Comparison of ENCODE assay signal across 8 cellular contexts in genomic region chr2:70300771-70301343, GRCh38. TPM values are rescaled to one million over a fixed set of nuclear protein-coding genes. Genes with fewer than 3 reads are reported as not detected.
DNase-seq lines count a peak whose midpoint lies in the region; ATAC-seq and TF ChIP-seq lines count a peak whose summit lies in the region.

No MANE protein-coding gene starts in this region.

- H3F3A ChIP-seq in PC-9 (ENCODE audit: insufficient read depth, low read depth) = peaks cover 18% of the 10 kb centered on the region; the same call in 1 of the 2 replicates

- TF ChIP-seq EP300 in sigmoid colon (IDR thresholded peaks at IDR 0.05) = no peak

- H3K4me3 ChIP-seq in PC-9 (peak overlapping the region; percentile 81), esophagus squamous epithelium (peak overlapping the region; percentile 73 to 100 (median 98)), sigmoid colon (peak overlapping the region; percentile 68 to 98 (median 90))

- H2AFZ ChIP-seq in PC-9 = peak overlapping the region; percentile 96

- intact Hi-C loops in PC-9 (cut with micrococcal nuclease; ENCODE audit: unreplicated experiment) = loop anchor here (5.0 kb wide), 3 partner anchors 251 to 646 kb away; partner anchors contain the start of gene TGFA
- intact Hi-C loops in esophagus squamous epithelium (cut with DNase I) = loop anchor here (5.0 kb wide), 1 partner anchor 346 kb away; no protein-coding TSS in a partner anchor
- intact Hi-C loops in sigmoid colon (cut with DNase I) = loop anchor here (5.0 kb wide), 2 partner anchors 251 to 389 kb away; partner anchors contain the start of gene TGFA

- H3K4me2 ChIP-seq in PC-9 = peak overlapping the region; percentile 90

- ATAC-seq in GM21447 (IDR thresholded peaks at IDR 0.05; ENCODE audit: unreplicated experiment) = peak; percentile 4
- no peak for ATAC-seq in HG02840 (IDR thresholded peaks at IDR 0.05; ENCODE audit: low FRiP score, unreplicated experiment)
- no peak for ATAC-seq in omental fat pad (ENCODE audit: low FRiP score)

- TF ChIP-seq POLR2A in esophagus squamous epithelium (IDR thresholded peaks at IDR 0.05) (no peak), sigmoid colon (IDR thresholded peaks at IDR 0.05) (no peak)

- no peak for DNase-seq in PC-9
- DNase-seq in esophagus squamous epithelium (lab: John Stamatoyannopoulos, UW) = no peak
- DNase-seq in sigmoid colon = no peak
- DNase-seq in activated effector memory CD4-positive, alpha-beta T cell treated with anti-CD3 and anti-CD28 coated beads, Interleukin-2, amount 50 U/mL, for 16 hours = no peak
- DNase-seq in HT-29 (ENCODE audit: low spot score) = no peak
- no peak for DNase-seq in omental fat pad (ENCODE audit: low spot score)

- H3K27ac ChIP-seq in PC-9 = peak overlapping the region; percentile 70
- peak overlapping the region; percentile 87 to 96 (median 94) for H3K27ac ChIP-seq in esophagus squamous epithelium
- peak overlapping the region; percentile 81 to 90 (median 83) for H3K27ac ChIP-seq in sigmoid colon

- TF ChIP-seq CTCF in PC-9 (conservative IDR thresholded peaks at IDR 0.05) (no peak), esophagus squamous epithelium (IDR thresholded peaks at IDR 0.05) (no peak), sigmoid colon (IDR thresholded peaks at IDR 0.05) (no peak), omental fat pad (IDR thresholded peaks at IDR 0.05) (no peak)

- H3K9me3 ChIP-seq in PC-9 (ENCODE audit: insufficient read depth, low read depth) (no peaks in the 10 kb centered on the region), esophagus squamous epithelium (no peaks in the 10 kb centered on the region), sigmoid colon (no peaks in the 10 kb centered on the region)

- H3K9me2 ChIP-seq in PC-9 (ENCODE audit: insufficient read depth) = no peaks in the 10 kb centered on the region

- POLR2A ChIA-PET in PC-9 (lab: Charles Lee; ENCODE audit: unreplicated experiment) = no interaction called here

- H3K36me3 ChIP-seq in PC-9 (ENCODE audit: low read depth) (peaks cover 9% of the 10 kb centered on the region; the same call in 1 of the 2 replicates), esophagus squamous epithelium (peaks cover 0 to 47% (median 12%) of the 10 kb centered on the region in 3 donors), sigmoid colon (peaks cover 0 to 36% (median 3%) of the 10 kb centered on the region in 4 donors)

- H3K79me2 ChIP-seq in PC-9 (ENCODE audit: low read depth) = peaks cover 19% of the 10 kb centered on the region

- H3K4me1 ChIP-seq in PC-9 (replicated peaks; ENCODE audit: insufficient read depth) (no peaks in the 10 kb centered on the region; the same call in 1 of the 2 replicates), esophagus squamous epithelium (peaks cover 4 to 26% (median 12%) of the 10 kb centered on the region in 3 donors), sigmoid colon (peaks cover 0 to 22% (median 14%) of the 10 kb centered on the region in 4 donors)

- 42 to 59% methylated on average over 6 to 10 of the region's 10 CpGs for WGBS in esophagus squamous epithelium, 2 donors
- 41 to 55% methylated on average over 10 of the region's 10 CpGs for WGBS in sigmoid colon, 2 donors

- CTCF ChIA-PET in PC-9 (lab: Charles Lee) = no interaction called here

- H4K20me1 ChIP-seq in PC-9 (ENCODE audit: insufficient read depth) = 0 out of 2 replicates have a peak, but pooled peaks cover 4% of the 10 kb centered on the region

- BruUV-seq in PC-9 (replicated peaks; lab: Mats Ljungman, UMichigan) = no TSS peak

- H3K27me3 ChIP-seq in PC-9 (ENCODE audit: insufficient read depth, low read depth) (no peaks in the 10 kb centered on the region), esophagus squamous epithelium (no peaks in the 10 kb centered on the region), sigmoid colon (no peaks in the 10 kb centered on the region)

RNA-seq across cellular contexts. Expression of gene FAM136A, which starts 1.0 kb away (rescaled TPM):
- total RNA-seq in PC-9 (2021) (38.5 and 39.3 TPM in 2 replicates), esophagus squamous epithelium (10 to 100 TPM; 26.9 to 51.1 (median 39.9) TPM), sigmoid colon (10 to 100 TPM; 20.0 to 25.3 (median 24.1) TPM), omental fat pad (10 to 100 TPM; 16.3 to 19.6 (median 17.7) TPM)
- 10 to 100 TPM; 43.2 to 52.7 (median 50.9) TPM for polyA plus RNA-seq in sigmoid colon
- total RNA-seq in HT-29 (2014; rRNA removed; shearing (Covaris generic)) = 73.6 and 81.5 TPM in 2 replicates

RNA-seq across cellular contexts. Expression of gene SNRPG, which starts 7.3 kb away (rescaled TPM):
- total RNA-seq in PC-9 (2021) (138 and 249 TPM in 2 replicates), esophagus squamous epithelium (100 to 1,000 TPM; 101 to 226 (median 152) TPM), sigmoid colon (100 to 1,000 TPM in 2 of 4 donors, 10 to 100 TPM in 2; 80.9 to 221 (median 143) TPM), omental fat pad (100 to 1,000 TPM in 3 of 4 donors, 10 to 100 TPM in 1; 87.3 to 124 (median 107) TPM)
- polyA plus RNA-seq in sigmoid colon = 100 to 1,000 TPM; 188 to 219 (median 189) TPM
- total RNA-seq in HT-29 (2014; rRNA removed; shearing (Covaris generic)) = 309 and 338 TPM in 2 replicates

RNA-seq across cellular contexts. Expression of gene PCYOX1, which starts 42.9 kb away (rescaled TPM):
- total RNA-seq in PC-9 (2021) = 54.1 and 59.5 TPM in 2 replicates
- 10 to 100 TPM; 38.0 to 68.2 (median 41.6) TPM for total RNA-seq in esophagus squamous epithelium
- total RNA-seq in sigmoid colon = 10 to 100 TPM; 46.8 to 66.2 (median 57.7) TPM
- polyA plus RNA-seq in sigmoid colon = 10 to 100 TPM in 1 of 3 donors, 1 to 10 TPM in 2; 4.2 to 14.1 (median 5.5) TPM
- 10.2 and 11.6 TPM in 2 replicates for total RNA-seq in HT-29 (2014; rRNA removed; shearing (Covaris generic))
- 10 to 100 TPM; 49.2 to 88.7 (median 66.4) TPM for total RNA-seq in omental fat pad

RNA-seq across cellular contexts. Expression of gene TIA1, which starts 52.4 kb away (rescaled TPM):
- total RNA-seq in PC-9 (2021) (104 and 121 TPM in 2 replicates), esophagus squamous epithelium (10 to 100 TPM; 34.0 to 73.1 (median 37.8) TPM), sigmoid colon (100 to 1,000 TPM in 2 of 4 donors, 10 to 100 TPM in 2; 94.8 to 132 (median 105) TPM), omental fat pad (100 to 1,000 TPM in 1 of 4 donors, 10 to 100 TPM in 3; 38.1 to 170 (median 53.9) TPM)
- 10 to 100 TPM in 2 of 3 donors, 1 to 10 TPM in 1; 9.7 to 41.6 (median 12.6) TPM for polyA plus RNA-seq in sigmoid colon
- total RNA-seq in HT-29 (2014; rRNA removed; shearing (Covaris generic)) = 49.8 and 73.9 TPM in 2 replicates
